Comparison of ENCODE assay signal across 2 cellular contexts in the genomic region with DNA sequence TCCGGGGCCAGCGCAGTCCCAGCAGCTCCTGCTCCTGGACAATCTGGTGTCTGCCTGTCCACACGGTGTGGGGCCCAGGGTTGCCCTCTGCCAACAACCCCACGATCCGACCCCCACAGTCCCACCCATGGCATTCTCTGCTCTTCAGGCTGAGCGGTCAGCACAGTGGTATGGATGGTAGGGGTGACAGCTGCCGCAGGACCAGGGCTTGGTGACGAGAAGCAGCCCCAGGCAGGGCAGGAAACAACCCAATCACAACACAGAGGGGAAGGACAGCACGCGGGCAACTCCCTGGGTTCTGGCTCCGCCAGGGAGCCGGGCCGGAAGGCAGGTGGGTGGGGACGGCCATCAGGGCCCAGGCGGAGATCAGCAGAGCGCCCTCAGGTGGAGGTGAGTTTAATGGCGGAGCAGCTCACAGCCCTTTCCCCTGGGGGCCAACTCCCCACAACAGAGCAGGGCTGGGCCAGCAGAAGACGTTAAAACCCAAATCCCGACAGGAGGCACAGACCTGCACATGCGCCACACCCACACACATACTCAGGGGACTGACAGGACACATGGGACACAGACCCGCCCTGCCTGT.
TF ChIP-seq lines count a peak whose summit lies in the region.

No MANE protein-coding gene starts in this region.

TF ChIP-seq in IMR-90, 13 proteins besides CTCF, POLR2A, EP300 and RAD21:
- TF ChIP-seq MAZ (IDR thresholded peaks at IDR 0.05; ENCODE audit: borderline replicate concordance, low read depth, low read length), result no peak
- TF ChIP-seq NFE2L2 (IDR thresholded peaks at IDR 0.05; ENCODE audit: low read depth, low read length), result no peak
- no peak for TF ChIP-seq SMC3 (IDR thresholded peaks at IDR 0.05; ENCODE audit: low read depth, low read length)
- no peak for TF ChIP-seq FOS (IDR thresholded peaks at IDR 0.05; ENCODE audit: low read depth, low read length)
- no peak for TF ChIP-seq CEBPB (IDR thresholded peaks at IDR 0.05; ENCODE audit: low read depth, low read length)
- TF ChIP-seq, protein P1, sequence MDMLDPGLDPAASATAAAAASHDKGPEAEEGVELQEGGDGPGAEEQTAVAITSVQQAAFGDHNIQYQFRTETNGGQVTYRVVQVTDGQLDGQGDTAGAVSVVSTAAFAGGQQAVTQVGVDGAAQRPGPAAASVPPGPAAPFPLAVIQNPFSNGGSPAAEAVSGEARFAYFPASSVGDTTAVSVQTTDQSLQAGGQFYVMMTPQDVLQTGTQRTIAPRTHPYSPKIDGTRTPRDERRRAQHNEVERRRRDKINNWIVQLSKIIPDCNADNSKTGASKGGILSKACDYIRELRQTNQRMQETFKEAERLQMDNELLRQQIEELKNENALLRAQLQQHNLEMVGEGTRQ (IDR thresholded peaks at IDR 0.05; ENCODE audit: low read depth, low read length), result no peak
- no peak for TF ChIP-seq BHLHE40 (IDR thresholded peaks at IDR 0.05; ENCODE audit: low read depth, low read length)
- TF ChIP-seq, protein P2, sequence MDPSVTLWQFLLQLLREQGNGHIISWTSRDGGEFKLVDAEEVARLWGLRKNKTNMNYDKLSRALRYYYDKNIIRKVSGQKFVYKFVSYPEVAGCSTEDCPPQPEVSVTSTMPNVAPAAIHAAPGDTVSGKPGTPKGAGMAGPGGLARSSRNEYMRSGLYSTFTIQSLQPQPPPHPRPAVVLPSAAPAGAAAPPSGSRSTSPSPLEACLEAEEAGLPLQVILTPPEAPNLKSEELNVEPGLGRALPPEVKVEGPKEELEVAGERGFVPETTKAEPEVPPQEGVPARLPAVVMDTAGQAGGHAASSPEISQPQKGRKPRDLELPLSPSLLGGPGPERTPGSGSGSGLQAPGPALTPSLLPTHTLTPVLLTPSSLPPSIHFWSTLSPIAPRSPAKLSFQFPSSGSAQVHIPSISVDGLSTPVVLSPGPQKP (IDR thresholded peaks at IDR 0.05; ENCODE audit: borderline replicate concordance, low read depth, low read length), result no peak
- TF ChIP-seq RCOR1 (IDR thresholded peaks at IDR 0.05; ENCODE audit: insufficient replicate concordance, low read length), result no peak
- TF ChIP-seq RFX5 (IDR thresholded peaks at IDR 0.05; ENCODE audit: low read depth, low read length), result no peak
- TF ChIP-seq MAFK (IDR thresholded peaks at IDR 0.05; ENCODE audit: low read depth, low read length), result no peak
- no peak for TF ChIP-seq MXI1 (IDR thresholded peaks at IDR 0.05; ENCODE audit: borderline replicate concordance, low read depth, low read length)

TF ChIP-seq in K562, 482 proteins besides CTCF, POLR2A, EP300 and RAD21:
- no peak for TF ChIP-seq RUNX1 (IDR thresholded peaks at IDR 0.05; ENCODE audit: low read depth)
- no peak for TF ChIP-seq TRIM28 (IDR thresholded peaks at IDR 0.05)
- no peak for TF ChIP-seq U2AF1 (optimal IDR thresholded peaks at IDR 0.05; ENCODE audit: low read depth, low read length)
- TF ChIP-seq, protein P3, sequence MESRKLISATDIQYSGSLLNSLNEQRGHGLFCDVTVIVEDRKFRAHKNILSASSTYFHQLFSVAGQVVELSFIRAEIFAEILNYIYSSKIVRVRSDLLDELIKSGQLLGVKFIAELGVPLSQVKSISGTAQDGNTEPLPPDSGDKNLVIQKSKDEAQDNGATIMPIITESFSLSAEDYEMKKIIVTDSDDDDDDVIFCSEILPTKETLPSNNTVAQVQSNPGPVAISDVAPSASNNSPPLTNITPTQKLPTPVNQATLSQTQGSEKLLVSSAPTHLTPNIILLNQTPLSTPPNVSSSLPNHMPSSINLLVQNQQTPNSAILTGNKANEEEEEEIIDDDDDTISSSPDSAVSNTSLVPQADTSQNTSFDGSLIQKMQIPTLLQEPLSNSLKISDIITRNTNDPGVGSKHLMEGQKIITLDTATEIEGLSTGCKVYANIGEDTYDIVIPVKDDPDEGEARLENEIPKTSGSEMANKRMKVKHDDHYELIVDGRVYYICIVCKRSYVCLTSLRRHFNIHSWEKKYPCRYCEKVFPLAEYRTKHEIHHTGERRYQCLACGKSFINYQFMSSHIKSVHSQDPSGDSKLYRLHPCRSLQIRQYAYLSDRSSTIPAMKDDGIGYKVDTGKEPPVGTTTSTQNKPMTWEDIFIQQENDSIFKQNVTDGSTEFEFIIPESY (CRISPR knock-in tag; IDR thresholded peaks at IDR 0.05), result peak; percentile 95
- no peak for TF ChIP-seq ZNF695 (CRISPR knock-in tag; IDR thresholded peaks at IDR 0.05)
- TF ChIP-seq FOXK2 (conservative IDR thresholded peaks at IDR 0.05 in 1 of 2, IDR thresholded peaks at IDR 0.05 in 1 of 2; ENCODE audit: low read depth in 2 of 2), result no peak
- no peak for TF ChIP-seq TRIM24 (IDR thresholded peaks at IDR 0.05)
TF ChIP-seq in K562: peak in this region for 1.
